ENCODE assay signal across 11 cellular contexts in genomic region chr11:130427581-130428211, GRCh38. TPM values are rescaled to one million over a fixed set of nuclear protein-coding genes. Genes with fewer than 3 reads are reported as not detected.
DNase-seq lines count a peak whose midpoint lies in the region; ATAC-seq and TF ChIP-seq lines count a peak whose summit lies in the region.
"Had no signal": no experiment of that assay in that cellular context is flagged by ENCODE, and none has a peak within 500 bp of the region (broad histone marks: within the 10 kb centered on the region; RNA-seq: fewer than 3 reads in every experiment).

No MANE protein-coding gene starts in this region.

- H3K27me3 ChIP-seq in thymus (ENCODE audit: control insufficient read depth, insufficient read depth), result peaks cover 54% of the 10 kb centered on the region

- H3K27ac Mint-ChIP-seq in brain, result no peak overlapping the region
- no peak overlapping the region for H3K27ac Mint-ChIP-seq in stimulated activated memory B cell treated with anti-CD40 and anti-IgM and Interleukin-4, amounts not matched to agents 10 μg/mL and 1 μg/mL and 100 μg/mL, for 72 hours
- H3K27ac Mint-ChIP-seq: stimulated activated naive B cell treated with anti-CD40 and anti-IgM and Interleukin-4, amounts not matched to agents 10 μg/mL and 1 μg/mL and 100 μg/mL, for 72 hours had no signal

- DNase-seq in NCI-H2196 (lab: John Stamatoyannopoulos, UW; ENCODE audit: unreplicated experiment) (peak; percentile 20), NCI-H2196 treated with DMSO at 0.1 percent for 48 hours (lab: John Stamatoyannopoulos, UW; ENCODE audit: unreplicated experiment) (no peak), left kidney (ENCODE audit: low read depth, low spot score) (peak; percentile 80), putamen (ENCODE audit: low spot score) (no peak)
- DNase-seq in activated CD4-positive, alpha-beta T cell treated with anti-CD3 and anti-CD28 coated beads for 1 hour, result no peak
- DNase-seq: activated CD4-positive, CD25-positive, alpha-beta regulatory T cell treated with anti-CD3 and anti-CD28 coated beads, Interleukin-2, amount 50 U/mL, for 72 hours; stimulated activated naive B cell treated with anti-CD40 and anti-IgM and Interleukin-4, amounts not matched to agents 10 μg/mL and 1 μg/mL and 100 μg/mL, for 72 hours had no signal

- H3K4me3 Mint-ChIP-seq in brain, result peak overlapping the region; percentile 78 to 83 (median 80)
- no peak overlapping the region for H3K4me3 Mint-ChIP-seq in stimulated activated memory B cell treated with anti-CD40 and anti-IgM and Interleukin-4, amounts not matched to agents 10 μg/mL and 1 μg/mL and 100 μg/mL, for 72 hours

- no peak for ATAC-seq in stimulated activated memory B cell treated with anti-CD40 and anti-IgM and Interleukin-4, amounts not matched to agents 10 μg/mL and 1 μg/mL and 100 μg/mL, for 72 hours

- no peak overlapping the region for H3K27ac ChIP-seq in thymus (ENCODE audit: low read depth)
- H3K27ac ChIP-seq: C4-2B had no signal

- H3K36me3 ChIP-seq in thymus (ENCODE audit: control insufficient read depth, insufficient read depth), result no peaks in the 10 kb centered on the region

- H3K4me3 ChIP-seq in thymus (ENCODE audit: low read length), result peak overlapping the region; percentile 7

- H3K27me3 Mint-ChIP-seq in brain, result peaks cover 57% of the 10 kb centered on the region
- peaks cover 79% of the 10 kb centered on the region for H3K27me3 Mint-ChIP-seq in stimulated activated memory B cell treated with anti-CD40 and anti-IgM and Interleukin-4, amounts not matched to agents 10 μg/mL and 1 μg/mL and 100 μg/mL, for 72 hours

- no peaks in the 10 kb centered on the region for H3K4me1 ChIP-seq in thymus (ENCODE audit: control insufficient read depth, insufficient read depth, low read length)

- no peaks in the 10 kb centered on the region for H3K36me3 Mint-ChIP-seq in brain
- no peaks in the 10 kb centered on the region for H3K36me3 Mint-ChIP-seq in stimulated activated memory B cell treated with anti-CD40 and anti-IgM and Interleukin-4, amounts not matched to agents 10 μg/mL and 1 μg/mL and 100 μg/mL, for 72 hours
- H3K36me3 Mint-ChIP-seq: stimulated activated naive B cell treated with anti-CD40 and anti-IgM and Interleukin-4, amounts not matched to agents 10 μg/mL and 1 μg/mL and 100 μg/mL, for 72 hours had no signal

- H3K4me1 Mint-ChIP-seq in brain, result peaks cover 22% of the 10 kb centered on the region
- peaks cover 25% of the 10 kb centered on the region for H3K4me1 Mint-ChIP-seq in stimulated activated memory B cell treated with anti-CD40 and anti-IgM and Interleukin-4, amounts not matched to agents 10 μg/mL and 1 μg/mL and 100 μg/mL, for 72 hours

- WGBS in thymus, result under 1% methylated on average over 72 of the region's 72 CpGs

- TF ChIP-seq CTCF in brain (conservative IDR thresholded peaks at IDR 0.05), result peak in 1 of 2 experiments; percentile 40

- no peaks in the 10 kb centered on the region for H3K9me3 ChIP-seq in thymus (ENCODE audit: control insufficient read depth)

- peaks cover 0 to 14% (median 0%) of the 10 kb centered on the region in 5 experiments for H3K9me3 Mint-ChIP-seq in brain
- H3K9me3 Mint-ChIP-seq in stimulated activated memory B cell treated with anti-CD40 and anti-IgM and Interleukin-4, amounts not matched to agents 10 μg/mL and 1 μg/mL and 100 μg/mL, for 72 hours, result no peaks in the 10 kb centered on the region
- H3K9me3 Mint-ChIP-seq: stimulated activated naive B cell treated with anti-CD40 and anti-IgM and Interleukin-4, amounts not matched to agents 10 μg/mL and 1 μg/mL and 100 μg/mL, for 72 hours had no signal

RNA-seq across cellular contexts. Expression of gene ADAMTS8, which starts 0.7 kb away (rescaled TPM):
- polyA plus RNA-seq in brain (ENCODE audit: insufficient read depth, low read depth, low replicate concordance) (4.0 TPM), thymus (0.37 TPM)

RNA-seq across cellular contexts. Expression of gene ADAMTS15, which starts 20.7 kb away (rescaled TPM):
- 1.3 TPM for polyA plus RNA-seq in brain (ENCODE audit: insufficient read depth, low read depth, low replicate concordance)
- polyA plus RNA-seq in thymus, result 2.8 TPM

Comparison
In these comparisons a context has a peak if more than half of its experiments do, and no peak if none do; other contexts are left out.
1. DNase-seq: peak in NCI-H2196 (single experiment) and left kidney (single experiment); none in NCI-H2196 treated with DMSO at 0.1 percent for 48 hours (single experiment), activated CD4-positive, alpha-beta T cell treated with anti-CD3 and anti-CD28 coated beads for 1 hour (single experiment) and putamen (single experiment).